8 cellular contexts compared by ENCODE assay signal in the genomic region with DNA sequence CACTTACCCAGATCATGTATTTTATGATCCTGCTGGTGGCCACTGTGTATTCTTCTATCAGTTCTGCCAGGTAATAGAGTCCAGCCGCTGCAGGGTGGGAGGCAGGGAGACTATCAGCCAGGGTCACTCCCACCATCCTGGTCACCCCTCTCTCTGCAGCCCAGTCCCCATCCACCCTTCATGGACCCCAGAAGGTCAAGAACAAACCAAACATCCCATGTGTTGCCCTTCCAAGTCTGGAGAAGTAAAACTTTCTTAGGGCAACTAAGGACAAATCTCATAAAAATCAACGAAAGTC. TPM values are rescaled to one million over a fixed set of nuclear protein-coding genes. Genes with fewer than 3 reads are reported as not detected.
DNase-seq lines count a peak whose midpoint lies in the region; ATAC-seq and TF ChIP-seq lines count a peak whose summit lies in the region.

No MANE protein-coding gene starts in this region.

- peaks cover 5% of the 10 kb centered on the region for H3K4me1 ChIP-seq in GM23338 (ENCODE audit: insufficient read depth)
- peaks cover 12% of the 10 kb centered on the region for H3K4me1 ChIP-seq in hepatocyte (ENCODE audit: insufficient read depth)
- peaks cover 11% of the 10 kb centered on the region for H3K4me1 ChIP-seq in smooth muscle cell (ENCODE audit: low read depth)

- H3K9me2 ChIP-seq in GM23338 (ENCODE audit: insufficient read depth): no peaks in the 10 kb centered on the region
- no peaks in the 10 kb centered on the region for H3K9me2 ChIP-seq in hepatocyte (replicated peaks; ENCODE audit: insufficient read depth)

- H3K27me3 ChIP-seq in GM23338 (ENCODE audit: insufficient read depth): peaks cover 5% of the 10 kb centered on the region; the same call in 1 of the 2 replicates
- no peaks in the 10 kb centered on the region for H3K27me3 ChIP-seq in hepatocyte
- H3K27me3 ChIP-seq in smooth muscle cell (ENCODE audit: low read depth): no peaks in the 10 kb centered on the region

- H3K9me3 ChIP-seq in hepatocyte (ENCODE audit: low read depth) (no peaks in the 10 kb centered on the region), smooth muscle cell (replicated peaks; ENCODE audit: low read depth) (no peaks in the 10 kb centered on the region)

- H2AFZ ChIP-seq in GM23338 (no peak overlapping the region), hepatocyte (no peak overlapping the region), smooth muscle cell (ENCODE audit: low read depth) (no peak overlapping the region)

- POLR2A ChIA-PET in WTC11 (lab: Charles Lee): no interaction called here

- H3K27ac Mint-ChIP-seq in GM23338 (no peak overlapping the region), WTC11 (no peak overlapping the region)

- H3K36me3 ChIP-seq in GM23338 (ENCODE audit: insufficient read depth) (no peaks in the 10 kb centered on the region), hepatocyte (replicated peaks; ENCODE audit: insufficient read depth, low read depth) (no peaks in the 10 kb centered on the region), smooth muscle cell (ENCODE audit: low read depth) (no peaks in the 10 kb centered on the region)

- DNase-seq in GM23338 (ENCODE audit: low spot score): no peak
- DNase-seq in WTC11 (ENCODE audit: low spot score): no peak
- peak; percentile 2 for DNase-seq in hepatocyte (ENCODE audit: low spot score)
- DNase-seq in smooth muscle cell (lab: John Stamatoyannopoulos, UW; ENCODE audit: unreplicated experiment): no peak
- no peak for DNase-seq in activated gamma-delta T cell (lab: John Stamatoyannopoulos, UW)
- no peak for DNase-seq in pons (ENCODE audit: low spot score)
- no peak for DNase-seq in NCI-H774 (lab: John Stamatoyannopoulos, UW)

- peaks cover 17% of the 10 kb centered on the region for H3K79me2 ChIP-seq in GM23338 (replicated peaks; ENCODE audit: insufficient read depth)
- peaks cover 24% of the 10 kb centered on the region for H3K79me2 ChIP-seq in hepatocyte
- H3K79me2 ChIP-seq in smooth muscle cell (ENCODE audit: low read depth): peaks cover 25% of the 10 kb centered on the region

- ATAC-seq in GM23338 (no peak), WTC11 (no peak), HG02970 (IDR thresholded peaks at IDR 0.05; ENCODE audit: low FRiP score, unreplicated experiment) (no peak)

- H3K27me3 Mint-ChIP-seq in GM23338 (ENCODE audit: insufficient read depth, low read depth, poor library complexity) (peaks cover 12% of the 10 kb centered on the region), WTC11 (ENCODE audit: low read depth) (peaks cover 18% of the 10 kb centered on the region)

- no peaks in the 10 kb centered on the region; the same call in 2 of the 3 replicates for H3K9me3 Mint-ChIP-seq in GM23338
- H3K9me3 Mint-ChIP-seq in WTC11: no peaks in the 10 kb centered on the region

- H3K36me3 Mint-ChIP-seq in GM23338 (ENCODE audit: low read depth): peaks cover 10% of the 10 kb centered on the region
- H3K36me3 Mint-ChIP-seq in WTC11: peaks cover 5% of the 10 kb centered on the region; the same call in 1 of the 2 replicates

- H3K4me3 ChIP-seq in GM23338 (peak overlapping the region; percentile 95), hepatocyte (peak overlapping the region; percentile 93), smooth muscle cell (peak overlapping the region; percentile 96)

- peaks cover 16% of the 10 kb centered on the region for H3K4me1 Mint-ChIP-seq in GM23338
- H3K4me1 Mint-ChIP-seq in WTC11: peaks cover 17% of the 10 kb centered on the region

- CTCF ChIA-PET in WTC11 (lab: Charles Lee): no interaction called here

- H4K20me1 ChIP-seq in GM23338 (replicated peaks; ENCODE audit: insufficient read depth) (peaks cover 14% of the 10 kb centered on the region), hepatocyte (ENCODE audit: insufficient read depth, poor library complexity, severe bottlenecking) (peaks cover 12% of the 10 kb centered on the region), smooth muscle cell (ENCODE audit: low read depth) (peaks cover 27% of the 10 kb centered on the region)

- TF ChIP-seq CTCF in GM23338 (conservative IDR thresholded peaks at IDR 0.05; ENCODE audit: low read depth in 2 of 2) (no peak), WTC11 (IDR thresholded peaks at IDR 0.05) (no peak), hepatocyte (IDR thresholded peaks at IDR 0.05; ENCODE audit: poor library complexity) (no peak), smooth muscle cell (IDR thresholded peaks at IDR 0.05; ENCODE audit: borderline replicate concordance, insufficient read depth, poor library complexity, severe bottlenecking) (no peak)

- peak overlapping the region; percentile 93 for H3K4me3 Mint-ChIP-seq in GM23338
- peak overlapping the region; percentile 89 for H3K4me3 Mint-ChIP-seq in WTC11

- H3K4me2 ChIP-seq in GM23338 (peak overlapping the region; percentile 97), hepatocyte (peak overlapping the region; percentile 99), smooth muscle cell (peak overlapping the region; percentile 97)

- WGBS in hepatocyte (ENCODE audit: low lambda C conversion rate, missing lambda C conversion rate): 75% methylated on average over 2 of the region's 2 CpGs
- WGBS in smooth muscle cell (ENCODE audit: low lambda C conversion rate): 79% methylated on average over 2 of the region's 2 CpGs

- H3K9ac ChIP-seq in smooth muscle cell (ENCODE audit: low read depth): peak overlapping the region; percentile 90

- no peaks in the 10 kb centered on the region for H3F3A ChIP-seq in GM23338 (replicated peaks; ENCODE audit: low read depth)
- H3F3A ChIP-seq in smooth muscle cell (ENCODE audit: low read depth): no peaks in the 10 kb centered on the region

- H3K27ac ChIP-seq in GM23338 (ENCODE audit: low read depth) (no peak overlapping the region), hepatocyte (no peak overlapping the region), smooth muscle cell (ENCODE audit: low read depth) (no peak overlapping the region)

TF ChIP-seq in WTC11, 78 proteins besides CTCF, POLR2A, EP300 and RAD21:
- TF ChIP-seq, protein P1, sequence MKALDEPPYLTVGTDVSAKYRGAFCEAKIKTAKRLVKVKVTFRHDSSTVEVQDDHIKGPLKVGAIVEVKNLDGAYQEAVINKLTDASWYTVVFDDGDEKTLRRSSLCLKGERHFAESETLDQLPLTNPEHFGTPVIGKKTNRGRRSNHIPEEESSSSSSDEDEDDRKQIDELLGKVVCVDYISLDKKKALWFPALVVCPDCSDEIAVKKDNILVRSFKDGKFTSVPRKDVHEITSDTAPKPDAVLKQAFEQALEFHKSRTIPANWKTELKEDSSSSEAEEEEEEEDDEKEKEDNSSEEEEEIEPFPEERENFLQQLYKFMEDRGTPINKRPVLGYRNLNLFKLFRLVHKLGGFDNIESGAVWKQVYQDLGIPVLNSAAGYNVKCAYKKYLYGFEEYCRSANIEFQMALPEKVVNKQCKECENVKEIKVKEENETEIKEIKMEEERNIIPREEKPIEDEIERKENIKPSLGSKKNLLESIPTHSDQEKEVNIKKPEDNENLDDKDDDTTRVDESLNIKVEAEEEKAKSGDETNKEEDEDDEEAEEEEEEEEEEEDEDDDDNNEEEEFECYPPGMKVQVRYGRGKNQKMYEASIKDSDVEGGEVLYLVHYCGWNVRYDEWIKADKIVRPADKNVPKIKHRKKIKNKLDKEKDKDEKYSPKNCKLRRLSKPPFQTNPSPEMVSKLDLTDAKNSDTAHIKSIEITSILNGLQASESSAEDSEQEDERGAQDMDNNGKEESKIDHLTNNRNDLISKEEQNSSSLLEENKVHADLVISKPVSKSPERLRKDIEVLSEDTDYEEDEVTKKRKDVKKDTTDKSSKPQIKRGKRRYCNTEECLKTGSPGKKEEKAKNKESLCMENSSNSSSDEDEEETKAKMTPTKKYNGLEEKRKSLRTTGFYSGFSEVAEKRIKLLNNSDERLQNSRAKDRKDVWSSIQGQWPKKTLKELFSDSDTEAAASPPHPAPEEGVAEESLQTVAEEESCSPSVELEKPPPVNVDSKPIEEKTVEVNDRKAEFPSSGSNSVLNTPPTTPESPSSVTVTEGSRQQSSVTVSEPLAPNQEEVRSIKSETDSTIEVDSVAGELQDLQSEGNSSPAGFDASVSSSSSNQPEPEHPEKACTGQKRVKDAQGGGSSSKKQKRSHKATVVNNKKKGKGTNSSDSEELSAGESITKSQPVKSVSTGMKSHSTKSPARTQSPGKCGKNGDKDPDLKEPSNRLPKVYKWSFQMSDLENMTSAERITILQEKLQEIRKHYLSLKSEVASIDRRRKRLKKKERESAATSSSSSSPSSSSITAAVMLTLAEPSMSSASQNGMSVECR (CRISPR knock-in tag; IDR thresholded peaks at IDR 0.05; ENCODE audit: borderline replicate concordance): 0 out of 2 replicates have a peak, but pooled peaks have one; percentile 10
- TF ChIP-seq NR3C1 (CRISPR knock-in tag; conservative IDR thresholded peaks at IDR 0.05; ENCODE audit: low read depth): no peak
TF ChIP-seq in WTC11: peak in this region for 1.

RNA-seq across cellular contexts. Expression of a gene that starts 1.0 kb away (rescaled TPM):
- total RNA-seq in GM23338 (2014; rRNA removed; shearing (Covaris generic)): 17.5 and 22.8 TPM in 2 replicates
- 5.7 and 6.0 TPM in 2 replicates for polyA plus RNA-seq in GM23338 (2016; fragmentation: Nextera tagmentation; extraction: Ambion mirVana)
- 15.2 to 18.3 TPM (median 17.0 TPM) in 3 replicates for total RNA-seq in WTC11 (2021)
- 62.6 and 81.0 TPM in 2 replicates for total RNA-seq in hepatocyte
- 39.5 and 41.5 TPM in 2 replicates for polyA plus RNA-seq in hepatocyte
- total RNA-seq in smooth muscle cell: 35.2 and 43.5 TPM in 2 replicates
- polyA plus RNA-seq in smooth muscle cell: 28.7 and 29.3 TPM in 2 replicates

RNA-seq across cellular contexts. Expression of a gene that starts 15.2 kb away (rescaled TPM):
- 0.73 and 1.3 TPM in 2 replicates for total RNA-seq in GM23338 (2014; rRNA removed; shearing (Covaris generic))
- 0.32 and 0.59 TPM in 2 replicates for polyA plus RNA-seq in GM23338 (2016; fragmentation: Nextera tagmentation; extraction: Ambion mirVana)
- 0.39 to 0.81 TPM (median 0.80 TPM) in 3 replicates for total RNA-seq in WTC11 (2021)
- 0.48 and 0.97 TPM in 2 replicates for total RNA-seq in hepatocyte
- polyA plus RNA-seq in hepatocyte: 3.4 and 4.7 TPM in 2 replicates
- 1.9 TPM in 1 of 2 replicates, not detected in the other for total RNA-seq in smooth muscle cell
- polyA plus RNA-seq in smooth muscle cell: 1.3 and 1.7 TPM in 2 replicates

RNA-seq across cellular contexts. Expression of a gene that starts 57.9 kb away (rescaled TPM):
- total RNA-seq in GM23338 (2014; rRNA removed; shearing (Covaris generic)): not detected in 2 replicates
- polyA plus RNA-seq in GM23338 (2016; fragmentation: Nextera tagmentation; extraction: Ambion mirVana) (not detected in 2 replicates), hepatocyte (2.9 and 4.0 TPM in 2 replicates), smooth muscle cell (0.59 and 2.0 TPM in 2 replicates)
- total RNA-seq in WTC11 (2021) (not detected in 3 replicates), hepatocyte (0.84 and 1.7 TPM in 2 replicates), smooth muscle cell (not detected in 2 replicates)
